In genomic region chr11:64861227-64861970, GRCh38 we compare ENCODE assay signal across 1 cellular context.
TF ChIP-seq lines count a peak whose summit lies in the region.

No MANE protein-coding gene starts in this region.

TF ChIP-seq in endothelial cell of umbilical vein, 7 proteins besides CTCF, POLR2A, EP300 and RAD21:
- no peak for TF ChIP-seq POLR2AphosphoS5 (IDR thresholded peaks at IDR 0.05; ENCODE audit: insufficient read depth, low read depth, low read length)
- no peak for TF ChIP-seq EZH2 (IDR thresholded peaks at IDR 0.05; ENCODE audit: borderline replicate concordance, low read depth, low read length, severe bottlenecking)
- TF ChIP-seq MYC (IDR thresholded peaks at IDR 0.05; ENCODE audit: low read depth, low read length) = no peak
- no peak for TF ChIP-seq GATA2 (IDR thresholded peaks at IDR 0.05; ENCODE audit: insufficient read depth, insufficient read length, low read depth, low read length)
- TF ChIP-seq JUN (IDR thresholded peaks at IDR 0.05; ENCODE audit: borderline replicate concordance, insufficient read depth, insufficient read length, low read depth) = no peak
- TF ChIP-seq MAX (IDR thresholded peaks at IDR 0.05; ENCODE audit: insufficient read depth, insufficient read length) = no peak
- TF ChIP-seq FOS (IDR thresholded peaks at IDR 0.05; ENCODE audit: borderline replicate concordance, insufficient read depth, low read length) = no peak
